ENCODE assay signal across 8 cellular contexts in the genomic region with DNA sequence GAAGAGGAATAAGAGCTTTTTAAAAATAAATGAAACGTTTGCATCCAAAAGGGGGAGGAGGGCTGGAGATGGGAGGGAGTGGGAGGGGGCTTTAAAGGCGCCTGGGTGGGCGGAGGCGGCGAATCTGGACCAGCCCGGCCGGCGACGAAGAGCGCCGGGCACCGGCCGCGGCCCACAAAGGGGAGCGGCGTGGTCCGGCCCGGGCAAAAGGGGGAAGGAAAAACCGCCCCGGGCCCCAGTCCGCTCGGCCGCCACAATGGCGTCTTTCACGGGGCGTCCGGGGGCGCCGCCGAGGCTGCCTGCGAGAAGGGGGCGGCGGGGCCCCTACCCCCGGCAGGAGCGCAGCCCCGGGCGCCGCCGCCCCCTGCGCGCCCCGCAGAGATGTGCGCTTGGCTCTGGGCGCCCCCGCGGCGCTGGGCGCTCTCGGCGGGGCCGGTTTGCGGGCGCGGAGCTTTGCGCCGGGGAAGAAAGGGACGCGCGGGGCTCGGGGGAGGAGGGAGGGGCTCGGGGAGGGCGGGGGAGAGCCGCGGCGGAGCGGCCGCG.
DNase-seq lines count a peak whose midpoint lies in the region; ATAC-seq, FAIRE-seq and TF ChIP-seq lines count a peak whose summit lies in the region.

No MANE protein-coding gene starts in this region.

- H3K36me3 Mint-ChIP-seq in astrocyte (ENCODE audit: low read depth, unreplicated experiment) = no peaks in the 10 kb centered on the region

- peaks cover 28% of the 10 kb centered on the region for H3K27me3 ChIP-seq in astrocyte (ENCODE audit: insufficient read depth, low read length)
- peaks cover 7 to 91% of the 10 kb centered on the region in 2 donors for H3K27me3 ChIP-seq in left lung
- peaks cover 0 to 5% (median 0%) of the 10 kb centered on the region in 4 donors for H3K27me3 ChIP-seq in upper lobe of left lung

- TF ChIP-seq POLR2A in upper lobe of left lung (IDR thresholded peaks at IDR 0.05) = no peak

- no peaks in the 10 kb centered on the region for H3K79me2 ChIP-seq in astrocyte (ENCODE audit: insufficient read depth, low read length)

- no peak for FAIRE-seq in astrocyte (lab: Jason Lieb, UNC)

- H3K27me3 Mint-ChIP-seq in astrocyte (ENCODE audit: low read depth, unreplicated experiment) = peaks cover 12% of the 10 kb centered on the region

- H3K36me3 ChIP-seq in astrocyte (ENCODE audit: insufficient read depth, low read length) (no peaks in the 10 kb centered on the region), left lung (no peaks in the 10 kb centered on the region), upper lobe of left lung (no peaks in the 10 kb centered on the region)

- H3K9me3 ChIP-seq in astrocyte (ENCODE audit: insufficient read depth, low read depth, low read length) (no peaks in the 10 kb centered on the region), left lung (no peaks in the 10 kb centered on the region), upper lobe of left lung (no peaks in the 10 kb centered on the region)

- H3K4me3 ChIP-seq in astrocyte (ENCODE audit: insufficient read depth, low read depth, low read length) (peak overlapping the region; percentile 50), left lung (peak overlapping the region; percentile 52 to 60), upper lobe of left lung (peak overlapping the region; percentile 23 to 78 (median 65))

- TF ChIP-seq EP300 in upper lobe of left lung (IDR thresholded peaks at IDR 0.05) = no peak

- peak overlapping the region; percentile 99 for H3K4me2 ChIP-seq in astrocyte (ENCODE audit: low read length)

- no peak overlapping the region for H2AFZ ChIP-seq in astrocyte (ENCODE audit: low read depth, low read length)

- H3K4me1 Mint-ChIP-seq in astrocyte (ENCODE audit: low read depth, unreplicated experiment) = peaks cover 6% of the 10 kb centered on the region

- H4K20me1 ChIP-seq in astrocyte (ENCODE audit: insufficient read depth, low read length) = no peaks in the 10 kb centered on the region

- no peak overlapping the region for H3K27ac Mint-ChIP-seq in astrocyte (ENCODE audit: unreplicated experiment)

- 0% methylated on average over 14 to 45 of the region's 68 CpGs for WGBS in upper lobe of left lung, 2 donors

- peak overlapping the region; percentile 75 for H3K4me3 Mint-ChIP-seq in astrocyte (ENCODE audit: unreplicated experiment)

- H3K27ac ChIP-seq in astrocyte (ENCODE audit: low read depth, low read length) (no peak overlapping the region), left lung (peak overlapping the region; percentile 71 to 79), upper lobe of left lung (peak overlapping the region; percentile 77 to 86 (median 77))

- peak; percentile 36 for DNase-seq in GM03348 (ENCODE audit: low spot score)
- DNase-seq in astrocyte (ENCODE audit: low read depth) = no peak
- peak in 1 of 2 donors; percentile 83 for DNase-seq in left lung
- DNase-seq in upper lobe of left lung = no peak
- no peak for DNase-seq in DMS53 treated with DMSO at 0.1 percent for 48 hours (lab: John Stamatoyannopoulos, UW; ENCODE audit: unreplicated experiment)
- no peak for DNase-seq in NCI-H748 treated with DMSO at 0.1 percent for 48 hours (lab: John Stamatoyannopoulos, UW)

- peaks cover 12% of the 10 kb centered on the region for H3K4me1 ChIP-seq in astrocyte (ENCODE audit: insufficient read depth, low read length)
- peaks cover 16 to 22% of the 10 kb centered on the region in 2 donors for H3K4me1 ChIP-seq in left lung
- H3K4me1 ChIP-seq in upper lobe of left lung = peaks cover 11 to 35% (median 24%) of the 10 kb centered on the region in 4 donors

- H3K9me3 Mint-ChIP-seq in astrocyte (ENCODE audit: unreplicated experiment) = no peaks in the 10 kb centered on the region

- ATAC-seq in HG02759 (IDR thresholded peaks at IDR 0.05; ENCODE audit: unreplicated experiment) (peak; percentile 31), left lung (peak; percentile 19), upper lobe of left lung (ENCODE audit: low FRiP score in 2 of 2) (peak in 1 of 2 donors; percentile 33), HG03196 (IDR thresholded peaks at IDR 0.05; ENCODE audit: unreplicated experiment) (no peak)

- peak overlapping the region; percentile 80 for H3K9ac ChIP-seq in astrocyte (ENCODE audit: low read length)

- TF ChIP-seq CTCF in astrocyte (IDR thresholded peaks at IDR 0.05; ENCODE audit: insufficient read depth, low read depth, low read length) (no peak), left lung (IDR thresholded peaks at IDR 0.05) (no peak), upper lobe of left lung (IDR thresholded peaks at IDR 0.05) (no peak)

- intact Hi-C loops in left lung (cut with DNase I) = loop anchor here in 1 of 2 donors (10.0 kb wide), 1 partner anchor 112 kb away; a partner anchor contains a TSS
